14 cellular contexts compared by ENCODE assay signal in the genomic region with DNA sequence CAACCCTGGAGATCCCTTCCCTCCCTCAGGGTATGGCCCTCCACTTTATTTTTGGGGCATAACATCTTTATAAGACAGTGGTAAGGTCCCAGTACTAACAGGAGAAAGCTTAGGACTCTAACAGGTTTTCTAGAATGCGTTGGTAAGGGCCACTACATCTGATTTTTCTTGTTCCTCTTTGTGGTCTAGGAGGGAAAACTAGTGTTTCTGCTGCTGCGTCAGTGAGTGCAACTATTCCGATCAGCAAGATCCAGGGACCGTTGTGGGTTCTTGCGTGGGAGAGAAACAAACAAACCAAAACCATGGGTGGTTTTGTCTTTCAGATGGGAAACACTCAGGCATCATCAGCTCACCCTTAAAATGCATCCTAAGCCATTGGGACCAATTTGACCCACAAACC.
DNase-seq lines count a peak whose midpoint lies in the region; ATAC-seq and TF ChIP-seq lines count a peak whose summit lies in the region.
"Had no signal": no experiment of that assay in that cellular context is flagged by ENCODE, and none has a peak within 500 bp of the region (broad histone marks: within the 10 kb centered on the region; RNA-seq: fewer than 3 reads in every experiment).

No MANE protein-coding gene starts in this region.

- H3K9me3 Mint-ChIP-seq in activated CD4-positive, alpha-beta T cell treated with anti-CD3 and anti-CD28 coated beads for 36 hours (ENCODE audit: low read depth) = peaks cover 11% of the 10 kb centered on the region
- H3K9me3 Mint-ChIP-seq in activated CD4-positive, alpha-beta T cell treated with anti-CD3 and anti-CD28 coated beads, Interleukin-2, amount 10 ng/mL, durations not matched to agents 7 days and 5 days = peaks cover 8% of the 10 kb centered on the region
- H3K9me3 Mint-ChIP-seq in memory B cell = peaks cover 2% of the 10 kb centered on the region

- no peak overlapping the region for H3K4me3 ChIP-seq in NB4 (ENCODE audit: low read depth, low read length)
- H3K4me3 ChIP-seq: gastroesophageal sphincter, suprapubic skin had no signal

- CTCF ChIA-PET in activated CD4-positive, alpha-beta T cell treated with anti-CD3 and anti-CD28 coated beads for 36 hours (lab: Charles Lee) = interaction anchor here (0.6 kb wide), 1 partner anchor 736 kb away, joined by 3 read pairs; no protein-coding TSS in a partner anchor
- CTCF ChIA-PET in activated CD4-positive, alpha-beta T cell treated with anti-CD3 and anti-CD28 coated beads, Interleukin-2, amount 10 ng/mL, durations not matched to agents 7 days and 5 days (lab: Charles Lee) = no interaction called here

- no peak overlapping the region for H3K27ac Mint-ChIP-seq in activated CD4-positive, alpha-beta T cell treated with anti-CD3 and anti-CD28 coated beads for 36 hours
- H3K27ac Mint-ChIP-seq in activated CD4-positive, alpha-beta T cell treated with anti-CD3 and anti-CD28 coated beads, Interleukin-2, amount 10 ng/mL, durations not matched to agents 7 days and 5 days = no peak overlapping the region
- peak overlapping the region; percentile 85 for H3K27ac Mint-ChIP-seq in memory B cell
- H3K27ac Mint-ChIP-seq: progenitor cell of endocrine pancreas had no signal

- no peaks in the 10 kb centered on the region for H3K36me3 Mint-ChIP-seq in activated CD4-positive, alpha-beta T cell treated with anti-CD3 and anti-CD28 coated beads for 36 hours (ENCODE audit: low read depth)
- H3K36me3 Mint-ChIP-seq in activated CD4-positive, alpha-beta T cell treated with anti-CD3 and anti-CD28 coated beads, Interleukin-2, amount 10 ng/mL, durations not matched to agents 7 days and 5 days (ENCODE audit: low read depth) = no peaks in the 10 kb centered on the region
- peaks cover 2% of the 10 kb centered on the region for H3K36me3 Mint-ChIP-seq in memory B cell

- TF ChIP-seq CTCF in NB4 (IDR thresholded peaks at IDR 0.05; ENCODE audit: low read depth, low read length) = no peak

- POLR2A ChIA-PET in activated CD4-positive, alpha-beta T cell treated with anti-CD3 and anti-CD28 coated beads for 36 hours (lab: Charles Lee) = interaction anchor here (0.6 kb wide), 1 partner anchor 576 kb away, joined by 5 read pairs; no protein-coding TSS in a partner anchor
- POLR2A ChIA-PET in activated CD4-positive, alpha-beta T cell treated with anti-CD3 and anti-CD28 coated beads, Interleukin-2, amount 10 ng/mL, durations not matched to agents 7 days and 5 days (lab: Charles Lee) = no interaction called here

- ATAC-seq in activated CD4-positive, alpha-beta T cell treated with anti-CD3 and anti-CD28 coated beads for 36 hours = no peak
- ATAC-seq in HG02852 (IDR thresholded peaks at IDR 0.05; ENCODE audit: unreplicated experiment) (peak; percentile 98), memory B cell (ENCODE audit: low read depth) (peak; percentile 85), HG03196 (IDR thresholded peaks at IDR 0.05; ENCODE audit: unreplicated experiment) (no peak), GM21447 (IDR thresholded peaks at IDR 0.05; ENCODE audit: unreplicated experiment) (no peak)
- ATAC-seq: gastroesophageal sphincter had no signal

- intact Hi-C loops in activated CD4-positive, alpha-beta T cell treated with anti-CD3 and anti-CD28 coated beads for 36 hours (cut with DNase I, micrococcal nuclease) = no loop called here

- peaks cover 5% of the 10 kb centered on the region for H3K4me1 Mint-ChIP-seq in activated CD4-positive, alpha-beta T cell treated with anti-CD3 and anti-CD28 coated beads for 36 hours
- H3K4me1 Mint-ChIP-seq in activated CD4-positive, alpha-beta T cell treated with anti-CD3 and anti-CD28 coated beads, Interleukin-2, amount 10 ng/mL, durations not matched to agents 7 days and 5 days = no peaks in the 10 kb centered on the region
- peaks cover 10% of the 10 kb centered on the region for H3K4me1 Mint-ChIP-seq in memory B cell
- H3K4me1 Mint-ChIP-seq: central memory CD8-positive, alpha-beta T cell had no signal

- no peak for TF ChIP-seq POLR2A in NB4 (IDR thresholded peaks at IDR 0.05; ENCODE audit: extremely low read depth, insufficient read length)

- peak; percentile 33 for DNase-seq in activated CD4-positive, alpha-beta T cell treated with anti-CD3 and anti-CD28 coated beads for 36 hours
- DNase-seq in activated CD4-positive, alpha-beta T cell treated with anti-CD3 and anti-CD28 coated beads, Interleukin-2, amount 10 ng/mL, durations not matched to agents 7 days and 5 days = no peak
- DNase-seq in NB4 (ENCODE audit: low read depth) = peak; percentile 38
- peak in 1 of 2 donors; percentile 15 for DNase-seq in memory B cell (ENCODE audit: low spot score in 2 of 2)
- no peak for DNase-seq in NCI-H345 treated with DMSO at 0.1 percent for 48 hours (lab: John Stamatoyannopoulos, UW; ENCODE audit: unreplicated experiment)
- DNase-seq: activated T-cell treated with anti-CD3 and anti-CD28 coated beads for 4 hours, NCI-H2107 had no signal

- H3K27me3 Mint-ChIP-seq in activated CD4-positive, alpha-beta T cell treated with anti-CD3 and anti-CD28 coated beads for 36 hours = peaks cover 6% of the 10 kb centered on the region
- no peaks in the 10 kb centered on the region for H3K27me3 Mint-ChIP-seq in activated CD4-positive, alpha-beta T cell treated with anti-CD3 and anti-CD28 coated beads, Interleukin-2, amount 10 ng/mL, durations not matched to agents 7 days and 5 days
- H3K27me3 Mint-ChIP-seq in memory B cell = peaks cover 2% of the 10 kb centered on the region
- H3K27me3 Mint-ChIP-seq: progenitor cell of endocrine pancreas had no signal

- no peak overlapping the region for H3K4me3 Mint-ChIP-seq in activated CD4-positive, alpha-beta T cell treated with anti-CD3 and anti-CD28 coated beads for 36 hours
- no peak overlapping the region for H3K4me3 Mint-ChIP-seq in activated CD4-positive, alpha-beta T cell treated with anti-CD3 and anti-CD28 coated beads, Interleukin-2, amount 10 ng/mL, durations not matched to agents 7 days and 5 days
- no peak overlapping the region for H3K4me3 Mint-ChIP-seq in memory B cell
- H3K4me3 Mint-ChIP-seq: central memory CD8-positive, alpha-beta T cell had no signal

Comparison
In these comparisons a context has a peak if more than half of its experiments do, and no peak if none do; other contexts are left out.
1. DNase-seq: peak in activated CD4-positive, alpha-beta T cell treated with anti-CD3 and anti-CD28 coated beads for 36 hours (single experiment) and NB4 (single experiment); none in activated CD4-positive, alpha-beta T cell treated with anti-CD3 and anti-CD28 coated beads, Interleukin-2, amount 10 ng/mL, durations not matched to agents 7 days and 5 days (single experiment) and NCI-H345 treated with DMSO at 0.1 percent for 48 hours (single experiment).
2. ATAC-seq: peak in HG02852 (single experiment) and memory B cell (single experiment); none in activated CD4-positive, alpha-beta T cell treated with anti-CD3 and anti-CD28 coated beads for 36 hours (single experiment), HG03196 (single experiment) and GM21447 (single experiment).